Comparison of ENCODE assay signal across 16 cellular contexts in the genomic region with DNA sequence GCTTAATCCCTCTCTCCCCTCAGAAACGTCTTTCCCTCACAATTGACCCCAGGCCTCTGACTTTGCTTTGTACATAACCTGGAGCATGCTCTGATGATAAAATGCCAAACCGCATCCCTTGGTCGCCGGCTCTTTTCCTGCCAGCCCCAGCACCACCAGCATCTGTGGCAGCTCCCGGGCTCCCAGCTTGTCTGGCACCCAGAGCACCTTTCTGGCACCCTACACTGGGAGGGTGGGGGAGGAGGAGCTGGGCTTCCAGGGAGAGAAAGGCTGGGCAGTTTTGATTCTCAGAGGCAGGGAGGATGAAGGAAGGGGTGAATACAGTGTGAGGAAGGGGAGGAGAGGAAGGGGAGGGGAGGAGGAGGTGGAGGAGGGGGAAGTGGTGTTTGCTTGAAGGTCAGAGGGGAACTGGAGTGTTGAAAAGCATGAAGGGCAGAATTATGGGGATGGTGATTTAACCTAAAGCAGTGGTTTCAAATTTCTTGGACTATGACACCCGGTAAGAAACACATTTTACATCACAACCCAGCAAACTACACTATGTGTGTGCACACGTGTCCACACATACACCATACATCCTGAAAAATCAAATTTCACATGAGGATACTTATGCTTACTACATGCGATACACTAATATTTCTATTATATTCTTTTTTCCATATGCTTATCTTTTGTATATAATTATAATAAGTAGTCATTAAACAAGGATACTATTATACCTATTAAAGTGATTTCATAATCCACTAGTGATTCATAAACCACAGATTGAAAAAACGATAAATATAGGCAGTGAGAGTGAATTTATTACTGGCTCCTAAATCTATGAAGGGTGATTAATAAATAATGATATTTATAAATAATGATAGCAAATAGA. TPM values are rescaled to one million over a fixed set of nuclear protein-coding genes. Genes with fewer than 3 reads are reported as not detected.
A peak's percentile ranks its signal among the peaks of the same experiment; 100 is the strongest.
DNase-seq lines count a peak whose midpoint lies in the region; ATAC-seq, FAIRE-seq and TF ChIP-seq lines count a peak whose summit lies in the region.
"Had no signal": no experiment of that assay in that cellular context is flagged by ENCODE, and none has a peak within 500 bp of the region (broad histone marks: within the 10 kb centered on the region; RNA-seq: fewer than 3 reads in every experiment).

No MANE protein-coding gene starts in this region.

- FAIRE-seq in D721Med (lab: Jason Lieb, UNC), result no peak

- no peak for TF ChIP-seq RAD21 in IMR-90 (IDR thresholded peaks at IDR 0.05; ENCODE audit: low read length)

- 0 out of 2 replicates have a peak, but pooled peaks cover 5% of the 10 kb centered on the region for H3K9me1 ChIP-seq in IMR-90 (ENCODE audit: insufficient read depth, low read length)

- no peaks in the 10 kb centered on the region for H3K36me3 Mint-ChIP-seq in Calu3 (ENCODE audit: insufficient read depth, unreplicated experiment)
- no peaks in the 10 kb centered on the region for H3K36me3 Mint-ChIP-seq in activated T-cell treated with anti-CD3 and anti-CD28 coated beads, Interleukin-2, amount 50 U/mL, for 24 hours (ENCODE audit: low read depth)

- H3K4me2 ChIP-seq in IMR-90 (ENCODE audit: low read depth, low read length), result no peak overlapping the region
- H3K4me2 ChIP-seq: smooth muscle cell had no signal

- CTCF ChIA-PET in Calu3 (lab: Charles Lee), result interaction anchor here (0.7 to 1.2 kb wide), 2 partner anchors 9 to 57 kb away, joined by 4 to 6 read pairs; no protein-coding TSS in a partner anchor
- CTCF ChIA-PET in IMR-90 (lab: Yijun Ruan, JAX), result no interaction called here

- H2BK20ac ChIP-seq in IMR-90 (ENCODE audit: low read depth, low read length), result no peak overlapping the region

- no peak overlapping the region for H2AK5ac ChIP-seq in IMR-90 (ENCODE audit: low read depth, low read length)

- BruUV-seq in Calu3 (replicated peaks; lab: Mats Ljungman, UMichigan), result no TSS peak
- BruUV-seq in IMR-90 (replicated peaks; lab: Mats Ljungman, UMichigan), result no TSS peak

- H2AFZ ChIP-seq in IMR-90 (replicated peaks; ENCODE audit: low read length, poor library complexity), result peak overlapping the region; percentile 36

- 33% methylated on average over 1 of the region's 9 CpGs; no CpG with 5 or more reads in 1 of the 2 experiments for WGBS in IMR-90 (ENCODE audit: extremely low coverage in 2 of 2, insufficient read length in 1 of 2), 2 experiments

- H2BK5ac ChIP-seq in IMR-90 (ENCODE audit: low read depth, low read length, poor library complexity, severe bottlenecking), result no peak overlapping the region

- no peak for TF ChIP-seq CTCF in Calu3 (IDR thresholded peaks at IDR 0.05; ENCODE audit: unreplicated experiment)
- no peak for TF ChIP-seq CTCF in IMR-90 (conservative IDR thresholded peaks at IDR 0.05; ENCODE audit: low read depth, low read length)
- TF ChIP-seq CTCF in D721Med (IDR thresholded peaks at IDR 0.05; ENCODE audit: insufficient read depth, missing control alignments), result no peak

- H3K23ac ChIP-seq in IMR-90 (ENCODE audit: low read depth, low read length), result no peak overlapping the region

- no peak overlapping the region for H4K5ac ChIP-seq in IMR-90 (ENCODE audit: low read depth, low read length)

- H3K4me1 ChIP-seq in IMR-90 (ENCODE audit: control insufficient read depth, insufficient read depth, low read length), result peaks cover 8% of the 10 kb centered on the region; the same call in 1 of the 2 replicates
- H3K4me1 ChIP-seq: SJSA1 had no signal

- POLR2A ChIA-PET in IMR-90 (lab: Charles Lee; ENCODE audit: unreplicated experiment), result no interaction called here

- dilution Hi-C loops in IMR-90 (cut with HindIII; ENCODE audit: low sequenced_read_pairs, unreplicated experiment), result no loop called here

- DNase-seq in Calu3 (peak; percentile 51), IMR-90 (no peak), SHP77 treated with DMSO at 0.1 percent for 48 hours (lab: John Stamatoyannopoulos, UW) (peak; percentile 10), iris pigment epithelial cell (ENCODE audit: low read depth) (peak; percentile 22), D721Med (ENCODE audit: insufficient read length, low spot score) (no peak), glomerular visceral epithelial cell (ENCODE audit: extremely low spot score) (no peak)
- no peak for DNase-seq in activated T-cell treated with anti-CD3 and anti-CD28 coated beads, Interleukin-2, amount 50 U/mL, for 24 hours
- DNase-seq: AML-193, amniotic stem cell, endodermal cell, left ventricle myocardium superior, NCI-H2227 treated with DMSO at 0.1 percent for 48 hours had no signal

- peaks cover 42% of the 10 kb centered on the region for H3K27me3 ChIP-seq in IMR-90 (ENCODE audit: control insufficient read depth, insufficient read depth, low read length)

- no peaks in the 10 kb centered on the region for H4K20me1 ChIP-seq in IMR-90 (ENCODE audit: insufficient read depth, low read length)

- no peak; the same call in 1 of the 2 replicates for ATAC-seq in IMR-90 (ENCODE audit: low read depth)
- no peak for ATAC-seq in GM19351 (IDR thresholded peaks at IDR 0.05; ENCODE audit: unreplicated experiment)
- ATAC-seq: left ventricle myocardium superior had no signal

- no peak overlapping the region for H3K56ac ChIP-seq in IMR-90 (ENCODE audit: extremely low read depth, insufficient read depth, low read length)

- intact Hi-C loops in Calu3 (cut with micrococcal nuclease; ENCODE audit: unreplicated experiment), result loop anchor here (5.0 kb wide), 1 partner anchor 49 kb away; no protein-coding TSS in a partner anchor
- intact Hi-C loops in IMR-90 (cut with micrococcal nuclease), result no loop called here

- peak overlapping the region; percentile 5 for H2AK9ac ChIP-seq in IMR-90 (replicated peaks; ENCODE audit: low read depth, low read length, poor library complexity)

- H3K14ac ChIP-seq in IMR-90 (replicated peaks; ENCODE audit: low read depth, low read length), result no peak overlapping the region

- H3K9ac ChIP-seq in IMR-90 (ENCODE audit: low read depth, low read length), result no peak overlapping the region

- H3K4me1 Mint-ChIP-seq in Calu3 (ENCODE audit: low read depth, unreplicated experiment), result peaks cover 24% of the 10 kb centered on the region
- peaks cover 9% of the 10 kb centered on the region for H3K4me1 Mint-ChIP-seq in activated T-cell treated with anti-CD3 and anti-CD28 coated beads, Interleukin-2, amount 50 U/mL, for 24 hours (ENCODE audit: low read depth)

- H3K36me3 ChIP-seq in IMR-90 (ENCODE audit: control insufficient read depth, insufficient read depth, low read length), result no peaks in the 10 kb centered on the region
- H3K36me3 ChIP-seq: SJSA1 had no signal

- H3K4me3 ChIP-seq in IMR-90 (ENCODE audit: insufficient read depth, low read depth, low read length), result no peak overlapping the region
- H3K4me3 ChIP-seq: SJSA1, smooth muscle cell had no signal

- no peak overlapping the region for H4K91ac ChIP-seq in IMR-90 (ENCODE audit: insufficient read depth, low read depth, low read length)

- H3K4me3 Mint-ChIP-seq in Calu3 (ENCODE audit: low read depth, unreplicated experiment), result no peak overlapping the region
- no peak overlapping the region for H3K4me3 Mint-ChIP-seq in activated T-cell treated with anti-CD3 and anti-CD28 coated beads, Interleukin-2, amount 50 U/mL, for 24 hours
- H3K4me3 Mint-ChIP-seq: endodermal cell had no signal

- peaks cover 2% of the 10 kb centered on the region for H3K9me3 Mint-ChIP-seq in Calu3 (ENCODE audit: low read depth, unreplicated experiment)
- no peaks in the 10 kb centered on the region for H3K9me3 Mint-ChIP-seq in activated T-cell treated with anti-CD3 and anti-CD28 coated beads, Interleukin-2, amount 50 U/mL, for 24 hours
- H3K9me3 Mint-ChIP-seq: endodermal cell had no signal

- peaks cover 21% of the 10 kb centered on the region for H3K27me3 Mint-ChIP-seq in Calu3 (ENCODE audit: unreplicated experiment)
- H3K27me3 Mint-ChIP-seq in activated T-cell treated with anti-CD3 and anti-CD28 coated beads, Interleukin-2, amount 50 U/mL, for 24 hours, result peaks cover 21% of the 10 kb centered on the region

- no peak overlapping the region for H2BK120ac ChIP-seq in IMR-90 (ENCODE audit: low read depth, low read length)

- H4K8ac ChIP-seq in IMR-90 (ENCODE audit: low read depth in 2 of 2, low read length in 2 of 2), result no peak overlapping the region

- no peaks in the 10 kb centered on the region for H3K9me3 ChIP-seq in IMR-90 (ENCODE audit: control insufficient read depth, insufficient read depth, low read length)
- H3K9me3 ChIP-seq: SJSA1 had no signal

- no peak overlapping the region for H3K27ac ChIP-seq in IMR-90 (ENCODE audit: insufficient read depth, low read length)
- H3K27ac ChIP-seq: SJSA1 had no signal

- no peaks in the 10 kb centered on the region for H3K79me1 ChIP-seq in IMR-90 (ENCODE audit: low read depth in 1 of 2, low read length in 2 of 2)

- in situ Hi-C loops in IMR-90 (cut with MboI; ENCODE audit: low sequenced_read_pairs), result no loop called here

- H3K4ac ChIP-seq in IMR-90 (ENCODE audit: low read depth, low read length), result no peak overlapping the region

- no peak for TF ChIP-seq POLR2A in IMR-90 (IDR thresholded peaks at IDR 0.05; ENCODE audit: low read depth, low read length)

- H3K27ac Mint-ChIP-seq in Calu3 (ENCODE audit: unreplicated experiment), result peak overlapping the region; percentile 12
- H3K27ac Mint-ChIP-seq in activated T-cell treated with anti-CD3 and anti-CD28 coated beads, Interleukin-2, amount 50 U/mL, for 24 hours, result no peak overlapping the region
- H3K27ac Mint-ChIP-seq: activated T-helper 2 cell treated with anti-CD3 and anti-CD28 coated beads, Interferon-gamma antibody, Interleukin-2, Interleukin-4, amounts not matched to agents 10 μg/mL and 5 μg/mL and 100 μg/mL, durations not matched to agents 14 hours and 24 hours and 36 hours; endodermal cell had no signal

- no peak overlapping the region; the same call in 1 of the 2 replicates for H3K18ac ChIP-seq in IMR-90 (ENCODE audit: low read depth, low read length)

- H2BK15ac ChIP-seq in IMR-90 (ENCODE audit: low read depth, low read length), result no peak overlapping the region

TF ChIP-seq in IMR-90, 13 proteins besides CTCF, POLR2A, EP300 and RAD21:
- TF ChIP-seq BHLHE40 (IDR thresholded peaks at IDR 0.05; ENCODE audit: low read depth, low read length) (no peak), NFE2L2 (IDR thresholded peaks at IDR 0.05; ENCODE audit: low read depth, low read length) (no peak), MAZ (IDR thresholded peaks at IDR 0.05; ENCODE audit: borderline replicate concordance, low read depth, low read length) (no peak)
TF ChIP-seq in IMR-90: peak in this region for 0.

RNA-seq across cellular contexts. Expression of a gene that starts 30.0 kb away (rescaled TPM):
- total RNA-seq in Calu3 (2022), result 164 and 175 TPM in 2 replicates
- 33.5 and 36.7 TPM in 2 replicates for total RNA-seq in IMR-90 (2012; rRNA removed)
- polyA plus RNA-seq in IMR-90 (2012; rRNA removed), result 236 and 257 TPM in 2 replicates
- polyA plus RNA-seq in IMR-90 (2012; cell fraction: cytosol; rRNA removed), result 205 and 355 TPM in 2 replicates
- polyA plus RNA-seq in IMR-90 (2012; cell fraction: nucleus; rRNA removed; ENCODE audit: low replicate concordance), result 73.3 and 119 TPM in 2 replicates

Comparison
In these comparisons a context has a peak if more than half of its experiments do, and no peak if none do; other contexts are left out.
1. DNase-seq: peak in Calu3 (single experiment), SHP77 treated with DMSO at 0.1 percent for 48 hours (single experiment) and iris pigment epithelial cell (single experiment); none in IMR-90 (single experiment), activated T-cell treated with anti-CD3 and anti-CD28 coated beads, Interleukin-2, amount 50 U/mL, for 24 hours (single experiment), D721Med (single experiment) and glomerular visceral epithelial cell (single experiment).